In the genomic region with DNA sequence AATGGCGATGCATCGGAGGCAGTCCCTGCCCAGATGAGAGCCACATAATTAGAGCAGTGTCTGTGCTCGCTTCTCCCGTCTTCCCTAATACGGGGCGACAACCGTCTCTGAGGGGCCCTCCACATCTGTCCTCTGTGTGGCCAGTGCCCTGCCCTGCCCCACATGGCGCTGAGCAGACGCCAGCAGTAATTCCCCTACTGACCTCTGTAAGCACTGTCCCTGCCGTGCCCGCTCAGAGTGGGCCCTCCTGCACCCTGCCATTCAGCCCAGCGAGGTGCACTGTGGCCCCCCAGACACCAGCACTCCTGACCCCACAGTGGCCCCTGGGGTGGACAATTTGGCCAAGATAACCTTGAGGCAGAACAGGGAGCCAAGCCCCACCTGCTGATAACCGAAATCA, we compare ENCODE assay signal across 7 cellular contexts.
"Had no signal": no experiment of that assay in that cellular context is flagged by ENCODE, and none has a peak within 500 bp of the region (broad histone marks: within the 10 kb centered on the region; RNA-seq: fewer than 3 reads in every experiment).

No MANE protein-coding gene starts in this region.

- H3K9me3 ChIP-seq: HAP-1 had no signal

- DNase-seq: GM23248, GOT3, H7, IMR-90 had no signal

- ATAC-seq: K562 had no signal

- H3K36me3 ChIP-seq: HAP-1 had no signal

- H2AFZ ChIP-seq: GM23248 had no signal

- H3K4me1 ChIP-seq: HAP-1 had no signal

- H3K4me3 ChIP-seq: GM23248, HAP-1, K562 had no signal

- H3K9ac ChIP-seq: GM23248 had no signal

- FAIRE-seq: HTR-8/SVneo, K562 had no signal

- H3K27ac ChIP-seq: GM23248 had no signal
